ENCODE assay signal across 32 cellular contexts in the genomic region with DNA sequence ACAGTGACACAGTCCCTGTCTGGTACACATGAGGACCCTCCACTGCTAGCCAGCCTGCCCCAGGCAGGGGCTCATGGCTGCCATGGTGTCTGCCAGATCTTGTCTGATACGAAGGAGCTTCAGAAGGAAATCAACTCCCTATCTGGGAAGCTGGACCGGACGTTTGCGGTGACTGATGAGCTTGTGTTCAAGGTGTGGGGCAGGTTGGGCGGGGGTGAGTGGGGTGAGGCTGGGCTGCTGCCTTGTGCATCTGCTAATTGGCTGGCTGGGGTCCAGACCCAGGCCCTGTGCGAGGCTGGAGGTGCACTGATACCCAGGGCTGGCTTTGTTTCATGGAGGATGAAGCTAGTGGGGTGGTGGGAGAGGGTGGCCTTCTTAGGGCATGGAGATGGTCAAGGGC. TPM values are rescaled to one million over a fixed set of nuclear protein-coding genes. Genes with fewer than 3 reads are reported as not detected.
"Had no signal": no experiment of that assay in that cellular context is flagged by ENCODE, and none has a peak within 500 bp of the region (broad histone marks: within the 10 kb centered on the region; RNA-seq: fewer than 3 reads in every experiment).

No MANE protein-coding gene starts in this region.

- H3K9me3 Mint-ChIP-seq: activated B cell treated with CpG ODN at 0.5 μM for 24 hours; activated CD4-positive, alpha-beta memory T cell treated with anti-CD3 and anti-CD28 coated beads for 36 hours; activated naive CD4-positive, alpha-beta T cell treated with anti-CD3 and anti-CD28 coated beads, Interleukin-2, amount 50 U/mL, for 72 hours; activated naive CD8-positive, alpha-beta T cell treated with anti-CD3 and anti-CD28 coated beads, Interleukin-2, amount 10 ng/mL, durations not matched to agents 7 days and 5 days; activated T-cell treated with anti-CD3 and anti-CD28 coated beads, Interleukin-2, amount 50 U/mL, for 24 hours; activated T-cell treated with anti-CD3 and anti-CD28 coated beads, Interleukin-2, amount 50 U/mL, for 72 hours; dendritic cell treated with granulocyte-macrophage colony-stimulating factor and Interleukin-4, amounts not matched to agents 40 ng/mL and 50 ng/mL, for 4 days; T-cell; T-helper 1 cell treated with Interleukin-12 subunit alpha and Interleukin-12 subunit beta and Interleukin-4 antibody, amounts not matched to agents 30 μg/mL and 1 μg/mL, for 36 hours had no signal

- H3K4me1 Mint-ChIP-seq: brain, endodermal cell had no signal

- H3K4me3 Mint-ChIP-seq: activated B cell treated with CpG ODN at 0.5 μM for 24 hours; activated CD4-positive, alpha-beta memory T cell treated with anti-CD3 and anti-CD28 coated beads for 36 hours; activated CD8-positive, alpha-beta memory T cell treated with anti-CD3 and anti-CD28 coated beads, Interleukin-2, amount 10 ng/mL, durations not matched to agents 7 days and 5 days; activated CD8-positive, alpha-beta T cell treated with anti-CD3 and anti-CD28 coated beads, Interleukin-2, amount 10 ng/mL, durations not matched to agents 7 days and 5 days; activated naive CD8-positive, alpha-beta T cell treated with anti-CD3 and anti-CD28 coated beads, Interleukin-2, amount 10 ng/mL, durations not matched to agents 7 days and 5 days; activated T-cell treated with anti-CD3 and anti-CD28 coated beads, Interleukin-2, amount 50 U/mL, for 24 hours; activated T-cell treated with anti-CD3 and anti-CD28 coated beads, Interleukin-2, amount 50 U/mL, for 72 hours; brain; dendritic cell treated with granulocyte-macrophage colony-stimulating factor and Interleukin-4, amounts not matched to agents 40 ng/mL and 50 ng/mL, for 4 days; endodermal cell; T-cell; T-helper 1 cell treated with Interleukin-12 subunit alpha and Interleukin-12 subunit beta and Interleukin-4 antibody, amounts not matched to agents 30 μg/mL and 1 μg/mL, for 36 hours had no signal

- H3K36me3 Mint-ChIP-seq: activated naive CD4-positive, alpha-beta T cell treated with anti-CD3 and anti-CD28 coated beads, Interleukin-2, amount 50 U/mL, for 72 hours; brain had no signal

- ATAC-seq: activated CD8-positive, alpha-beta memory T cell treated with anti-CD3 and anti-CD28 coated beads, Interleukin-2, amount 10 ng/mL, durations not matched to agents 7 days and 5 days; activated CD8-positive, alpha-beta T cell treated with anti-CD3 and anti-CD28 coated beads, Interleukin-2, amount 10 ng/mL, durations not matched to agents 7 days and 5 days; activated T-cell treated with anti-CD3 and anti-CD28 coated beads, Interleukin-2, amount 50 U/mL, for 72 hours; esophagus mucosa; heart left ventricle; T-cell had no signal

- DNase-seq: activated B cell treated with CpG ODN at 0.5 μM for 24 hours; activated CD4-positive, alpha-beta memory T cell treated with anti-CD3 and anti-CD28 coated beads for 36 hours; activated CD4-positive, alpha-beta T cell treated with anti-CD3 and anti-CD28 coated beads for 1 hour; activated CD4-positive, alpha-beta T cell treated with anti-CD3 and anti-CD28 coated beads for 48 hours; activated CD8-positive, alpha-beta memory T cell treated with anti-CD3 and anti-CD28 coated beads, Interleukin-2, amount 10 ng/mL, durations not matched to agents 7 days and 5 days; activated CD8-positive, alpha-beta memory T cell treated with anti-CD3 and anti-CD28 coated beads, Interleukin-2, amount 50 U/mL, for 4 hours; activated CD8-positive, alpha-beta T cell treated with anti-CD3 and anti-CD28 coated beads, Interleukin-2, amount 10 ng/mL, durations not matched to agents 7 days and 5 days; activated effector memory CD4-positive, alpha-beta T cell treated with Interleukin-2 at 50 U/mL for 16 hours; activated gamma-delta T cell treated with Interleukin-2 at 50 U/mL for 16 hours; activated naive CD4-positive, alpha-beta T cell treated with Interleukin-2 at 50 U/mL for 16 hours; activated naive CD8-positive, alpha-beta T cell treated with anti-CD3 and anti-CD28 coated beads, Interleukin-2, amount 10 ng/mL, durations not matched to agents 7 days and 5 days; activated T-cell treated with anti-CD3 and anti-CD28 coated beads for 4 hours; activated T-cell treated with anti-CD3 and anti-CD28 coated beads, Interleukin-2, amount 50 U/mL, for 24 hours; activated T-cell treated with anti-CD3 and anti-CD28 coated beads, Interleukin-2, amount 50 U/mL, for 72 hours; central memory CD4-positive, alpha-beta T cell; cerebellar nuclear complex; effector memory CD4-positive, alpha-beta T cell; endodermal cell; foreskin fibroblast; heart left ventricle; SW 1271; T-cell; T1000; WERI-Rb-1 had no signal

- H3K27ac Mint-ChIP-seq: activated B cell treated with CpG ODN at 0.5 μM for 24 hours; activated CD4-positive, alpha-beta memory T cell treated with anti-CD3 and anti-CD28 coated beads for 36 hours; activated naive CD8-positive, alpha-beta T cell treated with anti-CD3 and anti-CD28 coated beads, Interleukin-2, amount 10 ng/mL, durations not matched to agents 7 days and 5 days; activated T-cell treated with anti-CD3 and anti-CD28 coated beads, Interleukin-2, amount 50 U/mL, for 72 hours; dendritic cell treated with granulocyte-macrophage colony-stimulating factor and Interleukin-4, amounts not matched to agents 40 ng/mL and 50 ng/mL, for 4 days; endodermal cell; T-cell; T-helper 1 cell treated with Interleukin-12 subunit alpha and Interleukin-12 subunit beta and Interleukin-4 antibody, amounts not matched to agents 30 μg/mL and 1 μg/mL, for 36 hours had no signal

- H3K27me3 Mint-ChIP-seq: activated B cell treated with CpG ODN at 0.5 μM for 24 hours; activated CD4-positive, alpha-beta memory T cell treated with anti-CD3 and anti-CD28 coated beads for 36 hours; activated CD8-positive, alpha-beta memory T cell treated with anti-CD3 and anti-CD28 coated beads, Interleukin-2, amount 10 ng/mL, durations not matched to agents 7 days and 5 days; activated naive CD8-positive, alpha-beta T cell treated with anti-CD3 and anti-CD28 coated beads, Interleukin-2, amount 10 ng/mL, durations not matched to agents 7 days and 5 days; brain; dendritic cell treated with granulocyte-macrophage colony-stimulating factor and Interleukin-4, amounts not matched to agents 40 ng/mL and 50 ng/mL, for 4 days had no signal

RNA-seq across cellular contexts. Expression of a gene that starts 15.4 kb away (rescaled TPM):
- total RNA-seq: ascending aorta, epithelial cell of proximal tubule, frontal cortex had no signal

RNA-seq across cellular contexts. Expression of a gene that starts 15.9 kb away (rescaled TPM):
- total RNA-seq: ascending aorta had no signal
